16 cellular contexts compared by ENCODE assay signal in the genomic region with DNA sequence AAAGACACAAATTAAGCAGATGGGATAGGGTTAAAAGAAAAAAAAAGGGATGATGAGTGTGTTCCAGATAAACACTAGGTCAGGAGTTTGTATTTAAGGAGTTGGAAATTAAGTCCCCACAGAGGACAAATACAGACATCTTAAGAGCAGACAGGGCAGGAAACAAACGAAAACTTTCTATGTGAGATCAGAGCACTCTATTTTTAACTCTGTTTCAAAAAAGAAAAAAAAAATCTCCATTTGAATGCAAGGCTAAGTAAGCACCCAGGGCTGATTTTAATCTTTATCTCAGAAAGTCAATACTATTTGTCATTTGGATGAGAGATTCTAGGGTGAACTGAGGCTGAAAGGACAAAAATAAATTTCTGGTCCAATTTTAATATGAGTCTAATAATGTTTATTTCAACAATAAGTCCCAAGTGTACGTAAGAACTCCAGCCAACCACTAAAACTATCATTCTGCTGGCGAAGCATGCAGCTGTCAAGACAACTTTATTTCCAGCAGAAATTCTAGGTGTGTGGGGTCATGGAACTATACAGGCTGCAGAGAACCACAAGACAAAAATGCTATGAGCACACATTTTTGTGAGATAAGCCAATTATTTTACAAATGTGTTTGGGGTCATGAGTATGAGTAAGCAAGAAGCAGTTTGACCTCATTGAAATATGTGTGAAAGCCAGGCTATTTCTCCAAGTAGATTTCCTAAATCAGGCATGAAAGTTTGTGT.
DNase-seq lines count a peak whose midpoint lies in the region; ATAC-seq, FAIRE-seq and TF ChIP-seq lines count a peak whose summit lies in the region.
"Had no signal": no experiment of that assay in that cellular context is flagged by ENCODE, and none has a peak within 500 bp of the region (broad histone marks: within the 10 kb centered on the region; RNA-seq: fewer than 3 reads in every experiment).

No MANE protein-coding gene starts in this region.

- peaks cover 8% of the 10 kb centered on the region for H3K36me3 Mint-ChIP-seq in T-helper 17 cell (ENCODE audit: low read depth)

- TF ChIP-seq CTCF in fibroblast of the aortic adventitia (IDR thresholded peaks at IDR 0.05; ENCODE audit: insufficient read depth, low read length) = no peak
- TF ChIP-seq CTCF in pancreas (IDR thresholded peaks at IDR 0.05) = no peak

- no peaks in the 10 kb centered on the region for H3K4me1 ChIP-seq in pancreas

- peaks cover 9% of the 10 kb centered on the region for H3K4me1 Mint-ChIP-seq in T-helper 17 cell

- no peak overlapping the region for H3K27ac Mint-ChIP-seq in T-helper 17 cell
- H3K27ac Mint-ChIP-seq: activated CD4-positive, alpha-beta T cell treated with anti-CD3 and anti-CD28 coated beads for 36 hours; activated T-helper 1 cell treated with anti-CD3 and anti-CD28 coated beads, Interleukin-12 subunit alpha, Interleukin-12 subunit beta, Interleukin-2, Interleukin-4 antibody, amounts not matched to agents 30 ng/mL and 10 ng/mL and 1 ng/mL, durations not matched to agents 14 hours and 24 hours and 36 hours; CD4-positive, alpha-beta T cell had no signal

- no peaks in the 10 kb centered on the region for H3K9me3 ChIP-seq in pancreas
- H3K9me3 ChIP-seq in T-helper 17 cell (ENCODE audit: control insufficient read depth, low read length, poor library complexity, severe bottlenecking) = no peaks in the 10 kb centered on the region
- H3K9me3 ChIP-seq: HAP-1 had no signal

- intact Hi-C loops in pancreas (cut with DNase I) = no loop called here

- no peak overlapping the region for H3K27ac ChIP-seq in pancreas
- H3K27ac ChIP-seq: epithelial cell of prostate had no signal

- no peaks in the 10 kb centered on the region for H3K36me3 ChIP-seq in pancreas
- H3K36me3 ChIP-seq: HAP-1 had no signal

- H3K27me3 Mint-ChIP-seq in T-helper 17 cell = no peaks in the 10 kb centered on the region

- no peak overlapping the region for H3K4me3 ChIP-seq in fibroblast of the aortic adventitia (ENCODE audit: low read depth, low read length)
- H3K4me3 ChIP-seq in pancreas = no peak overlapping the region
- H3K4me3 ChIP-seq: HAP-1 had no signal

- no peak overlapping the region for H3K4me3 Mint-ChIP-seq in T-helper 17 cell
- H3K4me3 Mint-ChIP-seq: activated CD4-positive, alpha-beta T cell treated with anti-CD3 and anti-CD28 coated beads for 36 hours; activated T-helper 1 cell treated with anti-CD3 and anti-CD28 coated beads, Interleukin-12 subunit alpha, Interleukin-12 subunit beta, Interleukin-2, Interleukin-4 antibody, amounts not matched to agents 30 ng/mL and 10 ng/mL and 1 ng/mL, durations not matched to agents 14 hours and 24 hours and 36 hours; CD4-positive, alpha-beta T cell had no signal

- DNase-seq in Daoy (ENCODE audit: low read depth) = peak; percentile 22
- DNase-seq in RCC 7860 (ENCODE audit: low spot score) = peak; percentile 57
- DNase-seq in fibroblast of the aortic adventitia (ENCODE audit: low read depth) = peak; percentile 95
- DNase-seq in pancreas = no peak
- no peak for DNase-seq in putamen (ENCODE audit: low spot score)
- no peak for DNase-seq in T-helper 17 cell
- no peak for DNase-seq in NCI-H774 (lab: John Stamatoyannopoulos, UW)
- DNase-seq: activated CD4-positive, alpha-beta T cell treated with anti-CD3 and anti-CD28 coated beads for 36 hours; CD4-positive, alpha-beta T cell; islet precursor cell; NCI-H1930 had no signal

- no peaks in the 10 kb centered on the region for H3K27me3 ChIP-seq in pancreas

- 34 to 35% methylated on average over 3 of the region's 3 CpGs for WGBS in pancreas, 2 donors

- ATAC-seq in pancreas (peak in 3 of 4 donors; percentile 44 to 72 (median 55)), GM18517 (IDR thresholded peaks at IDR 0.05; ENCODE audit: unreplicated experiment) (no peak), T-helper 17 cell (no peak)
- ATAC-seq: activated CD4-positive, alpha-beta T cell treated with anti-CD3 and anti-CD28 coated beads for 36 hours had no signal

- FAIRE-seq in RCC 7860 (lab: Jason Lieb, UNC) (peak; percentile 23), pancreas (lab: Jason Lieb, UNC) (peak; percentile 13)
- FAIRE-seq: bronchial epithelial cell had no signal

Comparison
In these comparisons a context has a peak if more than half of its experiments do, and no peak if none do; other contexts are left out.
1. DNase-seq: peak in Daoy (single experiment), RCC 7860 (single experiment) and fibroblast of the aortic adventitia (single experiment); none in pancreas (0 of 6), putamen (single experiment), T-helper 17 cell (0 of 3) and NCI-H774 (single experiment).
2. ATAC-seq: peak in pancreas (3 of 4); none in GM18517 (single experiment) and T-helper 17 cell (single experiment).